Comparison of ENCODE assay signal across 22 cellular contexts in the genomic region with DNA sequence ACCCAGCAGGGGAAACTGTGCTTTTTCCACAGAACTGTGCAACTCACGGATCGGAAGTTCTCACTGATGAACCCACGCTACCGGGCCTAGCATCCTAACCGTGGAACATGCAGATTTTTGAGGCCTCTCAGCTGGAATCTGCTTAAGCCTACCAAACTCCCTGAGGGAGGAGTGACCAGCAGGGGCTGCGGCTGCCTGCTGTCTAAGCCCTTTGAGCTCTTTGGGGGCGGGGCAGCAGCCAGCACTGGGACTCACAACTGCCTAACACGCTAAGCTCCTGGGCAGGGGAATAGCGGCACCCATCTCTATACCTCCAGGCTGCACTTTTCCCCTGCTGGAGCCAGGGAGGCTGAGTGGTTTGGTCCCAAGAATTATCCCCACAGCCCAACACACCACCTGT. TPM values are rescaled to one million over a fixed set of nuclear protein-coding genes. Genes with fewer than 3 reads are reported as not detected.
"Had no signal": no experiment of that assay in that cellular context is flagged by ENCODE, and none has a peak within 500 bp of the region (broad histone marks: within the 10 kb centered on the region; RNA-seq: fewer than 3 reads in every experiment).

No MANE protein-coding gene starts in this region.

- H3K4me3 Mint-ChIP-seq: activated naive CD8-positive, alpha-beta T cell treated with anti-CD3 and anti-CD28 coated beads for 36 hours; activated T-cell treated with anti-CD3 and anti-CD28 coated beads, Interleukin-2, amount 50 U/mL, for 4 hours; mesothelial cell of epicardium; nephron; type B pancreatic cell had no signal

- H3K4me3 ChIP-seq: esophagus squamous epithelium, gastroesophageal sphincter, heart left ventricle, left ventricle myocardium inferior, thoracic aorta, vagina had no signal

- H3K36me3 Mint-ChIP-seq: activated naive CD8-positive, alpha-beta T cell treated with anti-CD3 and anti-CD28 coated beads for 36 hours; type B pancreatic cell had no signal

- H3K9me3 Mint-ChIP-seq: activated T-cell treated with anti-CD3 and anti-CD28 coated beads, Interleukin-2, amount 50 U/mL, for 4 hours; activated T-helper 2 cell treated with anti-CD3 and anti-CD28 coated beads, Interferon-gamma antibody, Interleukin-2, Interleukin-4, amounts not matched to agents 10 μg/mL and 5 μg/mL and 100 μg/mL, durations not matched to agents 14 hours and 24 hours and 36 hours had no signal

- H3K4me1 Mint-ChIP-seq: activated naive CD8-positive, alpha-beta T cell treated with anti-CD3 and anti-CD28 coated beads for 36 hours; nephron had no signal

- DNase-seq: activated CD8-positive, alpha-beta memory T cell treated with anti-CD3 and anti-CD28 coated beads for 24 hours; activated CD8-positive, alpha-beta memory T cell treated with anti-CD3 and anti-CD28 coated beads, Interleukin-2, amount 50 U/mL, for 48 hours; activated naive CD4-positive, alpha-beta T cell; activated naive CD8-positive, alpha-beta T cell treated with anti-CD3 and anti-CD28 coated beads for 36 hours; activated T-cell treated with anti-CD3 and anti-CD28 coated beads, Interleukin-2, amount 50 U/mL, for 4 hours; central memory CD4-positive, alpha-beta T cell; esophagus squamous epithelium; heart left ventricle; left ventricle myocardium inferior; stimulated activated CD4-positive, alpha-beta T cell treated with anti-CD3 and anti-CD28 coated beads, Interleukin-4, amount 100 ng/mL, for 24 hours; stimulated activated naive CD4-positive, alpha-beta T cell treated with Interleukin-2 at 50 U/mL for 16 hours; T-helper 1 cell had no signal

- H3K27ac Mint-ChIP-seq: activated naive CD8-positive, alpha-beta T cell treated with anti-CD3 and anti-CD28 coated beads for 36 hours; activated T-helper 2 cell treated with anti-CD3 and anti-CD28 coated beads, Interferon-gamma antibody, Interleukin-2, Interleukin-4, amounts not matched to agents 10 μg/mL and 5 μg/mL and 100 μg/mL, durations not matched to agents 14 hours and 24 hours and 36 hours; mesothelial cell of epicardium; nephron; type B pancreatic cell had no signal

- H3K27me3 Mint-ChIP-seq: activated naive CD8-positive, alpha-beta T cell treated with anti-CD3 and anti-CD28 coated beads for 36 hours; type B pancreatic cell had no signal

RNA-seq across cellular contexts. Expression of a gene that starts 20.4 kb away (rescaled TPM):
- total RNA-seq: activated T-cell treated with anti-CD3 and anti-CD28 coated beads, Interleukin-2, amount 50 U/mL, for 4 hours; activated T-helper 2 cell treated with anti-CD3 and anti-CD28 coated beads, Interferon-gamma antibody, Interleukin-2, Interleukin-4, amounts not matched to agents 10 μg/mL and 5 μg/mL and 100 μg/mL, durations not matched to agents 14 hours and 24 hours and 36 hours; dermis microvascular lymphatic vessel endothelial cell; lung microvascular endothelial cell had no signal

RNA-seq across cellular contexts. Expression of a gene that starts 36.8 kb away (rescaled TPM):
- total RNA-seq: activated naive CD8-positive, alpha-beta T cell treated with anti-CD3 and anti-CD28 coated beads for 36 hours; activated T-cell treated with anti-CD3 and anti-CD28 coated beads, Interleukin-2, amount 50 U/mL, for 4 hours; activated T-helper 2 cell treated with anti-CD3 and anti-CD28 coated beads, Interferon-gamma antibody, Interleukin-2, Interleukin-4, amounts not matched to agents 10 μg/mL and 5 μg/mL and 100 μg/mL, durations not matched to agents 14 hours and 24 hours and 36 hours; astrocyte; mesothelial cell of epicardium; vagina had no signal
